Comparison of ENCODE assay signal across 11 cellular contexts in genomic region chr10:14942929-14943296, GRCh38. TPM values are rescaled to one million over a fixed set of nuclear protein-coding genes. Genes with fewer than 3 reads are reported as not detected.
"Had no signal": no experiment of that assay in that cellular context is flagged by ENCODE, and none has a peak within 500 bp of the region (broad histone marks: within the 10 kb centered on the region; RNA-seq: fewer than 3 reads in every experiment).

No MANE protein-coding gene starts in this region.

RNA-seq across cellular contexts. Expression of gene MEIG1, which starts 16.3 kb away (rescaled TPM):
- total RNA-seq: left ventricle myocardium superior, mononuclear cell, natural killer cell, occipital lobe, posterior vena cava, psoas muscle, spleen, temporal lobe, tibial nerve, uterus had no signal
- polyA plus RNA-seq: sigmoid colon had no signal
